17 cellular contexts compared by ENCODE assay signal in the genomic region with DNA sequence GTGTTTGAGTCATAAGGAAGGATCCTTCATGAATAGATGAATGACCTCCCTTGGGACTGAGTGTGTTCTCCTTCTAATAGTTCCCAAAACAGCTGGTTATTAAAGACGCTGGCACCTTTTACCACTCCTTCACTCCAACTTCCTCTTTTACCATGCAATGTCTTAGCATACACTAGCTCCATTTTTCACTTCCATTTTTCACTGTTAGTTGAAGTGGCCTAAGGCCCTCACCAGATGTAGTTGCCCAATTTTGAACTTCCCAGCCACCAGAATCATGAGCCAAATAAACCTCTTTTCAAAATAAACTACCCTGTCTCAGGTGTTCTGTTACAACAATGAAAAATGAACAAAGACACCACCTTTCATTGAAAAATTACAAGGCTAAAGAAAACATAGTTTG.
"Had no signal": no experiment of that assay in that cellular context is flagged by ENCODE, and none has a peak within 500 bp of the region (broad histone marks: within the 10 kb centered on the region; RNA-seq: fewer than 3 reads in every experiment).

No MANE protein-coding gene starts in this region.

- H3K27me3 Mint-ChIP-seq: activated T-helper 17 cell treated with anti-CD3 and anti-CD28 coated beads, Interleukin-2, amount 50 U/mL, for 72 hours had no signal

- ATAC-seq: activated T-helper 17 cell treated with anti-CD3 and anti-CD28 coated beads, Interleukin-2, amount 50 U/mL, for 72 hours; left lobe of liver had no signal

- H3K4me3 Mint-ChIP-seq: activated T-helper 17 cell treated with anti-CD3 and anti-CD28 coated beads, Interleukin-2, amount 50 U/mL, for 72 hours; naive B cell had no signal

- DNase-seq: activated CD4-positive, alpha-beta T cell treated with anti-CD3 and anti-CD28 coated beads for 1 hour; activated CD4-positive, alpha-beta T cell treated with anti-CD3 and anti-CD28 coated beads, Interleukin-2, amount 50 U/mL, for 48 hours; activated naive CD4-positive, alpha-beta T cell treated with Interleukin-2 at 50 U/mL for 16 hours; aorta; cortex of kidney; effector memory CD4-positive, alpha-beta T cell; foreskin fibroblast; hippocampal formation; naive B cell; ovary; sigmoid colon; spleen; stomach; testis; upper lobe of left lung had no signal

- H3K27ac Mint-ChIP-seq: activated T-helper 17 cell treated with anti-CD3 and anti-CD28 coated beads, Interleukin-2, amount 50 U/mL, for 72 hours; naive B cell had no signal

- H3K4me1 Mint-ChIP-seq: activated T-helper 17 cell treated with anti-CD3 and anti-CD28 coated beads, Interleukin-2, amount 50 U/mL, for 72 hours had no signal
